4 cellular contexts compared by ENCODE assay signal in genomic region chr7:144239365-144239764, GRCh38. TPM values are rescaled to one million over a fixed set of nuclear protein-coding genes. Genes with fewer than 3 reads are reported as not detected.
"Had no signal": no experiment of that assay in that cellular context is flagged by ENCODE, and none has a peak within 500 bp of the region (broad histone marks: within the 10 kb centered on the region; RNA-seq: fewer than 3 reads in every experiment).

Gene OR2A42, minus strand, starts transcription at chr7:144239605. Its CDS starts 6,762 bp downstream, at chr7:144232843.

RNA-seq across cellular contexts. Expression of gene OR2A42, which starts in this region (rescaled TPM):
- total RNA-seq: LHCN-M2, M059J, MCF 10A, NCI-H460 had no signal
